In the genomic region with DNA sequence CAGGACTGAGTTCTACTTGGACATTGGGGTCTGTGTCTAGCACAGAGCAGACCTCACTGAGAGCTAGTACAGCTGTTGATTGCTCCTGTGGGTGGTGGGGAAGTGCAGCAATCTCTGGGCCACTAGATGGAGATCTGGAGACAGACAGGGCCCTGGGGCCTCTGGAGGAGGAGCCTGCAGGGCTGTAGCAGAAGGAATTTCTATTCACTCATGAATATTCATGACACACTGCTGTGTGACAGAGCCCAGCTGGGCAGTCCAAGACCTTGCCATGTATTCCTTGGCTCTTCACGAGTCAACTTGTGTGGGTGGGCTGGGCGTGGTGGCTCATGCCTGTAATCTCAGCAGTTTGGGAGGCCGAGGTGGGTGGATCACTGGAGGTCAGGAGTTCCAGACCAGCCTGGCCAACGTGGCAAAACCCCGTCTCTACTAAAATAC, we compare ENCODE assay signal across 8 cellular contexts. TPM values are rescaled to one million over a fixed set of nuclear protein-coding genes. Genes with fewer than 3 reads are reported as not detected.
DNase-seq lines count a peak whose midpoint lies in the region; ATAC-seq and TF ChIP-seq lines count a peak whose summit lies in the region.

No MANE protein-coding gene starts in this region.

- CTCF ChIA-PET in activated CD8-positive, alpha-beta T cell treated with anti-CD3 and anti-CD28 coated beads, Interleukin-2, amount 10 ng/mL, durations not matched to agents 7 days and 5 days (lab: Charles Lee) = no interaction called here

- H3K36me3 ChIP-seq in cardiac muscle cell (peaks cover 23% of the 10 kb centered on the region), psoas muscle (ENCODE audit: insufficient read depth in 1 of 2, low read depth in 1 of 2) (peaks cover 4 to 94% of the 10 kb centered on the region in 2 donors)

- POLR2A ChIA-PET in activated CD8-positive, alpha-beta T cell treated with anti-CD3 and anti-CD28 coated beads, Interleukin-2, amount 10 ng/mL, durations not matched to agents 7 days and 5 days (lab: Charles Lee) = no interaction called here

- H3K4me1 ChIP-seq in cardiac muscle cell (ENCODE audit: low read depth) (peaks cover 3% of the 10 kb centered on the region), psoas muscle (no peaks in the 10 kb centered on the region)

- H3K4me3 ChIP-seq in cardiac muscle cell = no peak overlapping the region
- no peak overlapping the region for H3K4me3 ChIP-seq in psoas muscle

- H3K4me3 Mint-ChIP-seq in activated CD8-positive, alpha-beta T cell treated with anti-CD3 and anti-CD28 coated beads, Interleukin-2, amount 10 ng/mL, durations not matched to agents 7 days and 5 days = no peak overlapping the region

- H3K27ac Mint-ChIP-seq in activated CD8-positive, alpha-beta T cell treated with anti-CD3 and anti-CD28 coated beads, Interleukin-2, amount 10 ng/mL, durations not matched to agents 7 days and 5 days = no peak overlapping the region

- no peaks in the 10 kb centered on the region for H3K9me3 ChIP-seq in cardiac muscle cell (ENCODE audit: low read depth)
- H3K9me3 ChIP-seq in psoas muscle = no peaks in the 10 kb centered on the region

- H3K27me3 ChIP-seq in cardiac muscle cell = no peaks in the 10 kb centered on the region
- no peaks in the 10 kb centered on the region for H3K27me3 ChIP-seq in psoas muscle (ENCODE audit: insufficient read depth in 3 of 3, low read length in 2 of 3)

- no peaks in the 10 kb centered on the region for H3K27me3 Mint-ChIP-seq in activated CD8-positive, alpha-beta T cell treated with anti-CD3 and anti-CD28 coated beads, Interleukin-2, amount 10 ng/mL, durations not matched to agents 7 days and 5 days (ENCODE audit: low read depth)

- TF ChIP-seq CTCF in cardiac muscle cell (IDR thresholded peaks at IDR 0.05; ENCODE audit: low read depth, low read length) (peak; percentile 81), psoas muscle (IDR thresholded peaks at IDR 0.05) (peak; percentile 21)

- peaks cover 48% of the 10 kb centered on the region for H3K36me3 Mint-ChIP-seq in activated CD8-positive, alpha-beta T cell treated with anti-CD3 and anti-CD28 coated beads, Interleukin-2, amount 10 ng/mL, durations not matched to agents 7 days and 5 days (ENCODE audit: low read depth)

- peak; percentile 59 for ATAC-seq in activated CD8-positive, alpha-beta T cell treated with anti-CD3 and anti-CD28 coated beads, Interleukin-2, amount 10 ng/mL, durations not matched to agents 7 days and 5 days
- peak; percentile 60 to 82 (median 70) for ATAC-seq in psoas muscle
- ATAC-seq in HG03139 (IDR thresholded peaks at IDR 0.05; ENCODE audit: unreplicated experiment) = no peak

- DNase-seq in stimulated activated CD4-positive, alpha-beta T cell treated with anti-CD3 and anti-CD28 coated beads, Interleukin-4, amount 100 ng/mL, for 24 hours = peak; percentile 7
- DNase-seq in stimulated activated CD4-positive, alpha-beta T cell treated with anti-CD3 and anti-CD28 coated beads, Interleukin-2, amount 100 ng/mL, for 48 hours = no peak
- DNase-seq in NCI-H2171 (lab: John Stamatoyannopoulos, UW) (peak; percentile 7), cardiac muscle cell (ENCODE audit: low read depth in 1 of 2, low spot score in 1 of 2) (peak; percentile 71 to 93), psoas muscle (peak in 1 of 2 donors; percentile 35), NCI-H2107 treated with DMSO at 0.1 percent for 48 hours (lab: John Stamatoyannopoulos, UW; ENCODE audit: unreplicated experiment) (no peak)
- DNase-seq in activated CD8-positive, alpha-beta T cell treated with anti-CD3 and anti-CD28 coated beads, Interleukin-2, amount 10 ng/mL, durations not matched to agents 7 days and 5 days = peak; percentile 34

- peaks cover 24% of the 10 kb centered on the region for H3K4me1 Mint-ChIP-seq in activated CD8-positive, alpha-beta T cell treated with anti-CD3 and anti-CD28 coated beads, Interleukin-2, amount 10 ng/mL, durations not matched to agents 7 days and 5 days (ENCODE audit: low read depth)

- intact Hi-C loops in psoas muscle (cut with DNase I) = no loop called here

- H3K9me3 Mint-ChIP-seq in activated CD8-positive, alpha-beta T cell treated with anti-CD3 and anti-CD28 coated beads, Interleukin-2, amount 10 ng/mL, durations not matched to agents 7 days and 5 days (ENCODE audit: insufficient read depth) = no peaks in the 10 kb centered on the region

- WGBS in psoas muscle, 3 donors = 56 to 74% (median 63%) methylated on average over 5 of the region's 5 CpGs

- H3K27ac ChIP-seq in cardiac muscle cell (no peak overlapping the region), psoas muscle (no peak overlapping the region)

RNA-seq across cellular contexts. Expression of a gene that starts 37.5 kb away (rescaled TPM):
- total RNA-seq in activated CD8-positive, alpha-beta T cell treated with anti-CD3 and anti-CD28 coated beads, Interleukin-2, amount 10 ng/mL, durations not matched to agents 7 days and 5 days = 100 to 1,000 TPM; 123 to 124 TPM
- total RNA-seq in cardiac muscle cell = 90.1 and 126 TPM in 2 replicates
- 120 and 145 TPM in 2 replicates for polyA plus RNA-seq in cardiac muscle cell
- 10 to 100 TPM; 41.3 to 53.3 (median 48.1) TPM for total RNA-seq in psoas muscle
- polyA plus RNA-seq in psoas muscle = 10 to 100 TPM; 31.8 to 45.3 (median 34.4) TPM

RNA-seq across cellular contexts. Expression of a gene that starts 37.6 kb away (rescaled TPM):
- 10 to 100 TPM; 33.4 to 35.4 TPM for total RNA-seq in activated CD8-positive, alpha-beta T cell treated with anti-CD3 and anti-CD28 coated beads, Interleukin-2, amount 10 ng/mL, durations not matched to agents 7 days and 5 days
- total RNA-seq in cardiac muscle cell (34.6 and 42.2 TPM in 2 replicates), psoas muscle (10 to 100 TPM; 13.7 to 22.6 (median 18.8) TPM)
- polyA plus RNA-seq in cardiac muscle cell (22.7 and 31.0 TPM in 2 replicates), psoas muscle (10 to 100 TPM; 22.8 to 74.1 (median 25.7) TPM)

RNA-seq across cellular contexts. Expression of a gene that starts 54.8 kb away (rescaled TPM):
- not detected for total RNA-seq in activated CD8-positive, alpha-beta T cell treated with anti-CD3 and anti-CD28 coated beads, Interleukin-2, amount 10 ng/mL, durations not matched to agents 7 days and 5 days
- total RNA-seq in cardiac muscle cell (55.8 and 62.7 TPM in 2 replicates), psoas muscle (10 to 100 TPM; 61.4 to 77.9 (median 67.7) TPM)
- polyA plus RNA-seq in cardiac muscle cell (47.0 and 49.0 TPM in 2 replicates), psoas muscle (10 to 100 TPM; 72.9 to 86.2 (median 83.1) TPM)

Comparison
In these comparisons a context has a peak if more than half of its experiments do, and no peak if none do; other contexts are left out.
1. DNase-seq: peak in stimulated activated CD4-positive, alpha-beta T cell treated with anti-CD3 and anti-CD28 coated beads, Interleukin-4, amount 100 ng/mL, for 24 hours (single experiment), NCI-H2171 (single experiment), activated CD8-positive, alpha-beta T cell treated with anti-CD3 and anti-CD28 coated beads, Interleukin-2, amount 10 ng/mL, durations not matched to agents 7 days and 5 days (single experiment) and cardiac muscle cell (2 of 2); none in stimulated activated CD4-positive, alpha-beta T cell treated with anti-CD3 and anti-CD28 coated beads, Interleukin-2, amount 100 ng/mL, for 48 hours (0 of 2) and NCI-H2107 treated with DMSO at 0.1 percent for 48 hours (single experiment).
2. RNA of a gene that starts 54.8 kb away (total RNA-seq): 61.4 to 77.9 TPM in psoas muscle and 55.8 to 62.7 TPM in cardiac muscle cell; not detected in activated CD8-positive, alpha-beta T cell treated with anti-CD3 and anti-CD28 coated beads, Interleukin-2, amount 10 ng/mL, durations not matched to agents 7 days and 5 days; every median in the first group is over 10 times any median in the second.